In the genomic region with DNA sequence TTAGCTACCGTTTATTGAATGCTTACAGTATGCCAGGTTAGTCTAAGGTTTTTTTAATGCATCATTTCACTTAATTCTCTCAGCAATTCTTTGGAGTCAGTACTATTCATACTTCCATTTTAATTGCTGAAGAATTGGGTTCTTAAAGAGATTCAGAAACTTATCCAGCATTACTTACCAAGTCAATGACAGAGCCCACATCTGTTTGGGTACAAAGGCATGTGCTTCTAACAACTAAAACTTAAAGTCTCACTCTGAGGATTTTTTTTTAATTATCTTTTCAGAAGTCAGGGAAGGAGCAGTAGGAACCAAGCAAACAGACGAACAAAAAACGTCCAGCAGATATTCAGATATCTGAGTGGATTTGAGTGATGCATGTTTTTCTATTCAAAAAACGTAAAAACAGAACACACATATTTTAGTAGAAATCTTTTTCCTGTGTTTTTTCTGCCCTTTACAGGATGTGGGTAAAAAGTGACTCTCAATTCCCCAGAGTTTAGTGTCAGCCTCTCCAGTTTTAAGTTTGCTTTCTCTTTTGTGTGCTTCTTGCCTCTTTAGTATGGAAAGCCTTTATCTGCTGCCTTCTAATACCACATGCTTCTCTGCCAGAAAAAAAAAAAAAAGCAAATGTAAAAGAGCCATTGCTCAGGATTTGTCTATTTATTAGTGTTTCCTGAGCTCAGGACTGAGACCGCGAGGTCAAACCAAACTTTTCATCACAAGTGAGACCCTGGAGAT, we compare ENCODE assay signal across 8 cellular contexts.
DNase-seq lines count a peak whose midpoint lies in the region; ATAC-seq and TF ChIP-seq lines count a peak whose summit lies in the region.

No MANE protein-coding gene starts in this region.

- intact Hi-C loops in lower lobe of right lung (cut with DNase I): no loop called here

- no peak for DNase-seq in memory B cell (ENCODE audit: low spot score in 2 of 2)
- no peak for DNase-seq in NCI-H526 treated with DMSO at 0.1 percent for 48 hours (lab: John Stamatoyannopoulos, UW)
- DNase-seq in HAP-1 (ENCODE audit: low spot score in 2 of 2): no peak
- no peak for DNase-seq in NOMO-1 (lab: John Stamatoyannopoulos, UW; ENCODE audit: unreplicated experiment in 2 of 2)
- no peak for DNase-seq in lower lobe of right lung

- peak overlapping the region; percentile 67 for H3K9ac ChIP-seq in Loucy (ENCODE audit: low read depth, low read length, poor library complexity, severe bottlenecking)

- H3K4me1 Mint-ChIP-seq in memory B cell: peaks cover 43% of the 10 kb centered on the region

- ATAC-seq in GM18499 (IDR thresholded peaks at IDR 0.05; ENCODE audit: insufficient read depth, unreplicated experiment): peak; percentile 90
- ATAC-seq in GM21619 (IDR thresholded peaks at IDR 0.05; ENCODE audit: unreplicated experiment): peak; percentile 94
- peak; percentile 93 for ATAC-seq in memory B cell (ENCODE audit: low read depth)
- no peak for ATAC-seq in lower lobe of right lung

- peak overlapping the region; percentile 63 for H3K4me3 Mint-ChIP-seq in memory B cell

- no peaks in the 10 kb centered on the region for H3K27me3 Mint-ChIP-seq in memory B cell

- H3F3A ChIP-seq in Loucy (ENCODE audit: low read depth): 0 out of 2 replicates have a peak, but pooled peaks cover 6% of the 10 kb centered on the region

- TF ChIP-seq CTCF in Loucy (conservative IDR thresholded peaks at IDR 0.05; ENCODE audit: low read length) (no peak), lower lobe of right lung (IDR thresholded peaks at IDR 0.05) (no peak)

- H3K4me3 ChIP-seq in Loucy (ENCODE audit: low read length, poor library complexity, severe bottlenecking) (peak overlapping the region; percentile 67), HAP-1 (no peak overlapping the region), lower lobe of right lung (no peak overlapping the region)

- H3K9me3 Mint-ChIP-seq in memory B cell: no peaks in the 10 kb centered on the region

- H3K36me3 Mint-ChIP-seq in memory B cell: peaks cover 19% of the 10 kb centered on the region

- H3K27ac ChIP-seq in lower lobe of right lung: no peak overlapping the region

- no peaks in the 10 kb centered on the region for H3K79me2 ChIP-seq in Loucy (ENCODE audit: insufficient read depth, low read length)

- H3K4me1 ChIP-seq in Loucy (ENCODE audit: insufficient read depth, low read length, poor library complexity, severe bottlenecking) (peaks cover 45% of the 10 kb centered on the region), HAP-1 (no peaks in the 10 kb centered on the region), lower lobe of right lung (peaks cover 31% of the 10 kb centered on the region)

- H3K27ac Mint-ChIP-seq in memory B cell: peak overlapping the region; percentile 82

- peak overlapping the region; percentile 64 for H2AFZ ChIP-seq in Loucy (ENCODE audit: low read length)

- peak overlapping the region; percentile 76 for H3K4me2 ChIP-seq in Loucy (ENCODE audit: low read depth, low read length, poor library complexity, severe bottlenecking)

- in situ Hi-C loops in HAP-1 (cut with MboI; ENCODE audit: low sequenced_read_pairs): no loop called here

- H3K36me3 ChIP-seq in Loucy (ENCODE audit: insufficient read depth, low read length): no peaks in the 10 kb centered on the region
- H3K36me3 ChIP-seq in HAP-1 (replicated peaks): no peaks in the 10 kb centered on the region
- no peaks in the 10 kb centered on the region for H3K36me3 ChIP-seq in lower lobe of right lung

- H3K9me2 ChIP-seq in Loucy (replicated peaks; ENCODE audit: low read depth, low read length): no peaks in the 10 kb centered on the region

- no peaks in the 10 kb centered on the region for H4K20me1 ChIP-seq in Loucy (ENCODE audit: insufficient read depth, low read length, poor library complexity, severe bottlenecking)

- no peaks in the 10 kb centered on the region for H3K9me3 ChIP-seq in Loucy (ENCODE audit: insufficient read depth, low read depth, low read length)
- H3K9me3 ChIP-seq in HAP-1: no peaks in the 10 kb centered on the region
- H3K9me3 ChIP-seq in lower lobe of right lung: no peaks in the 10 kb centered on the region

- H3K27me3 ChIP-seq in Loucy (ENCODE audit: insufficient read depth, low read length, poor library complexity, severe bottlenecking) (no peaks in the 10 kb centered on the region), HAP-1 (ENCODE audit: low read depth) (peaks cover 4% of the 10 kb centered on the region), lower lobe of right lung (ENCODE audit: low read depth) (no peaks in the 10 kb centered on the region)

Comparison
In these comparisons a context has a peak if more than half of its experiments do, and no peak if none do; other contexts are left out.
1. ATAC-seq: peak in GM18499 (single experiment), GM21619 (single experiment) and memory B cell (single experiment); none in lower lobe of right lung (0 of 2).